Comparison of ENCODE assay signal across 1 cellular context in the genomic region with DNA sequence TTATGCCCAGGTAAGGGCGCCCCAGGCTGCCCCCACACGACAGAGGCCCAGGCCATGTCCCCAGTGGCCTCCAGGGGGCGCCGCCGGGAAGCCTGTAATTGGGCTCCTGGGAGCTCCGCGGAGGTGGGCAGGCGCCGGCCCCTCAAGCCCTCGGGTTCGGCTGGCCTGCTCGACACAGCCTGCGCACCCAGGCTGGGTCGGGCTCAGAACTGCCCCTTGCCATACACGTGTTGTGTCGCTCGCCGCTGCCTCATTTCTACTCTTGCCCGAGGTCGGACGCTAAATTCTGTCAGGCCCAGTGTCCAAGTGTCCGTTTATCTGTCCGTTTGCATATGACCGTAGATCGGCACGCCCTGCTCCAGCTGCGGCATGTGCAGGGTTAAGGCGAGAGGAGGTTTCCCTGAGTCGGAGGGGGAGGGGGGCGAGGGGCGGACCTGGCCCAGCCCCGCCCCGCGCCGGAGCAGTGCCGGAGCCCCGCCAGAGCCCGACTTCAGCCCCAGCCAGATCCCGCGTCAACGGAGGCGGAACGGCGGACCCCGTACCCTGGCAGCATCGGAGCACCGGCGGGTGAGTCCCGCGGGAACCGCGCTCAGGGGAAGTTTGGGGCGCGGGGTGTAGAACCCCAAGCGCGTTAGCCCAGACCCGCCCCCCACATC.
A peak's percentile ranks its signal among the peaks of the same experiment; 100 is the strongest.
TF ChIP-seq lines count a peak whose summit lies in the region.

A gene (plus strand): TSS at position 480 of the 656 bp plus-strand sequence. CDS start 1,172 bp downstream, outside the sequence.

TF ChIP-seq in WTC11, 78 proteins besides CTCF, POLR2A, EP300 and RAD21 (continued from another document and continues in another):
- TF ChIP-seq, protein P1, sequence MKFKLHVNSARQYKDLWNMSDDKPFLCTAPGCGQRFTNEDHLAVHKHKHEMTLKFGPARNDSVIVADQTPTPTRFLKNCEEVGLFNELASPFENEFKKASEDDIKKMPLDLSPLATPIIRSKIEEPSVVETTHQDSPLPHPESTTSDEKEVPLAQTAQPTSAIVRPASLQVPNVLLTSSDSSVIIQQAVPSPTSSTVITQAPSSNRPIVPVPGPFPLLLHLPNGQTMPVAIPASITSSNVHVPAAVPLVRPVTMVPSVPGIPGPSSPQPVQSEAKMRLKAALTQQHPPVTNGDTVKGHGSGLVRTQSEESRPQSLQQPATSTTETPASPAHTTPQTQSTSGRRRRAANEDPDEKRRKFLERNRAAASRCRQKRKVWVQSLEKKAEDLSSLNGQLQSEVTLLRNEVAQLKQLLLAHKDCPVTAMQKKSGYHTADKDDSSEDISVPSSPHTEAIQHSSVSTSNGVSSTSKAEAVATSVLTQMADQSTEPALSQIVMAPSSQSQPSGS (CRISPR knock-in tag; IDR thresholded peaks at IDR 0.05; ENCODE audit: borderline replicate concordance, low read depth) = no peak
- TF ChIP-seq NFE2L1 (CRISPR knock-in tag; IDR thresholded peaks at IDR 0.05) (no peak), RORB (CRISPR knock-in tag; IDR thresholded peaks at IDR 0.05) (no peak), FOXK1 (CRISPR knock-in tag; IDR thresholded peaks at IDR 0.05) (0 out of 2 replicates have a peak, but pooled peaks have one; percentile 52), ETV6 (CRISPR knock-in tag; IDR thresholded peaks at IDR 0.05) (peak; percentile 87; the same call in 1 of the 2 replicates), HMGA2 (CRISPR knock-in tag; IDR thresholded peaks at IDR 0.05) (no peak), ZNF232 (CRISPR knock-in tag; IDR thresholded peaks at IDR 0.05) (0 out of 2 replicates have a peak, but pooled peaks have one; percentile 29), ZNF416 (CRISPR knock-in tag; IDR thresholded peaks at IDR 0.05) (no peak), SMAD4 (CRISPR knock-in tag; IDR thresholded peaks at IDR 0.05) (peak; percentile 34; the same call in 1 of the 2 replicates), TEAD4 (CRISPR knock-in tag; IDR thresholded peaks at IDR 0.05) (no peak), CREM (CRISPR knock-in tag; IDR thresholded peaks at IDR 0.05) (0 out of 2 replicates have a peak, but pooled peaks have one; percentile 10), SP1 (CRISPR knock-in tag; conservative IDR thresholded peaks at IDR 0.05) (peak; percentile 90), GABPB1 (CRISPR knock-in tag; IDR thresholded peaks at IDR 0.05) (peak; percentile 38), FOXP1 (CRISPR knock-in tag; IDR thresholded peaks at IDR 0.05; ENCODE audit: borderline replicate concordance) (0 out of 2 replicates have a peak, but pooled peaks have one; percentile 27), ELF4 (CRISPR knock-in tag; IDR thresholded peaks at IDR 0.05; ENCODE audit: low read depth) (no peak), ZNF317 (CRISPR knock-in tag; IDR thresholded peaks at IDR 0.05; ENCODE audit: borderline replicate concordance, low read depth) (0 out of 2 replicates have a peak, but pooled peaks have one; percentile 44)
- TF ChIP-seq, protein P2, sequence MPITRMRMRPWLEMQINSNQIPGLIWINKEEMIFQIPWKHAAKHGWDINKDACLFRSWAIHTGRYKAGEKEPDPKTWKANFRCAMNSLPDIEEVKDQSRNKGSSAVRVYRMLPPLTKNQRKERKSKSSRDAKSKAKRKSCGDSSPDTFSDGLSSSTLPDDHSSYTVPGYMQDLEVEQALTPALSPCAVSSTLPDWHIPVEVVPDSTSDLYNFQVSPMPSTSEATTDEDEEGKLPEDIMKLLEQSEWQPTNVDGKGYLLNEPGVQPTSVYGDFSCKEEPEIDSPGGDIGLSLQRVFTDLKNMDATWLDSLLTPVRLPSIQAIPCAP (CRISPR knock-in tag; IDR thresholded peaks at IDR 0.05) = 0 out of 2 replicates have a peak, but pooled peaks have one; percentile 56
- TF ChIP-seq, protein P3, sequence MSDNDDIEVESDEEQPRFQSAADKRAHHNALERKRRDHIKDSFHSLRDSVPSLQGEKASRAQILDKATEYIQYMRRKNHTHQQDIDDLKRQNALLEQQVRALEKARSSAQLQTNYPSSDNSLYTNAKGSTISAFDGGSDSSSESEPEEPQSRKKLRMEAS (CRISPR knock-in tag; IDR thresholded peaks at IDR 0.05) = peak; percentile 83
- TF ChIP-seq, protein P4, sequence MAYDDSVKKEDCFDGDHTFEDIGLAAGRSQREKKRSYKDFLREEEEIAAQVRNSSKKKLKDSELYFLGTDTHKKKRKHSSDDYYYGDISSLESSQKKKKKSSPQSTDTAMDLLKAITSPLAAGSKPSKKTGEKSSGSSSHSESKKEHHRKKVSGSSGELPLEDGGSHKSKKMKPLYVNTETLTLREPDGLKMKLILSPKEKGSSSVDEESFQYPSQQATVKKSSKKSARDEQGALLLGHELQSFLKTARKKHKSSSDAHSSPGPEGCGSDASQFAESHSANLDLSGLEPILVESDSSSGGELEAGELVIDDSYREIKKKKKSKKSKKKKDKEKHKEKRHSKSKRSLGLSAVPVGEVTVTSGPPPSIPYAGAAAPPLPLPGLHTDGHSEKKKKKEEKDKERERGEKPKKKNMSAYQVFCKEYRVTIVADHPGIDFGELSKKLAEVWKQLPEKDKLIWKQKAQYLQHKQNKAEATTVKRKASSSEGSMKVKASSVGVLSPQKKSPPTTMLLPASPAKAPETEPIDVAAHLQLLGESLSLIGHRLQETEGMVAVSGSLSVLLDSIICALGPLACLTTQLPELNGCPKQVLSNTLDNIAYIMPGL (CRISPR knock-in tag; IDR thresholded peaks at IDR 0.05) = peak; percentile 84
- TF ChIP-seq, protein P5, sequence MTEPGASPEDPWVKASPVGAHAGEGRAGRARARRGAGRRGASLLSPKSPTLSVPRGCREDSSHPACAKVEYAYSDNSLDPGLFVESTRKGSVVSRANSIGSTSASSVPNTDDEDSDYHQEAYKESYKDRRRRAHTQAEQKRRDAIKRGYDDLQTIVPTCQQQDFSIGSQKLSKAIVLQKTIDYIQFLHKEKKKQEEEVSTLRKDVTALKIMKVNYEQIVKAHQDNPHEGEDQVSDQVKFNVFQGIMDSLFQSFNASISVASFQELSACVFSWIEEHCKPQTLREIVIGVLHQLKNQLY (CRISPR knock-in tag; IDR thresholded peaks at IDR 0.05) = no peak
- TF ChIP-seq, protein P6, sequence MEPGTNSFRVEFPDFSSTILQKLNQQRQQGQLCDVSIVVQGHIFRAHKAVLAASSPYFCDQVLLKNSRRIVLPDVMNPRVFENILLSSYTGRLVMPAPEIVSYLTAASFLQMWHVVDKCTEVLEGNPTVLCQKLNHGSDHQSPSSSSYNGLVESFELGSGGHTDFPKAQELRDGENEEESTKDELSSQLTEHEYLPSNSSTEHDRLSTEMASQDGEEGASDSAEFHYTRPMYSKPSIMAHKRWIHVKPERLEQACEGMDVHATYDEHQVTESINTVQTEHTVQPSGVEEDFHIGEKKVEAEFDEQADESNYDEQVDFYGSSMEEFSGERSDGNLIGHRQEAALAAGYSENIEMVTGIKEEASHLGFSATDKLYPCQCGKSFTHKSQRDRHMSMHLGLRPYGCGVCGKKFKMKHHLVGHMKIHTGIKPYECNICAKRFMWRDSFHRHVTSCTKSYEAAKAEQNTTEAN (CRISPR knock-in tag; IDR thresholded peaks at IDR 0.05) = peak; percentile 77
- TF ChIP-seq, protein P7, sequence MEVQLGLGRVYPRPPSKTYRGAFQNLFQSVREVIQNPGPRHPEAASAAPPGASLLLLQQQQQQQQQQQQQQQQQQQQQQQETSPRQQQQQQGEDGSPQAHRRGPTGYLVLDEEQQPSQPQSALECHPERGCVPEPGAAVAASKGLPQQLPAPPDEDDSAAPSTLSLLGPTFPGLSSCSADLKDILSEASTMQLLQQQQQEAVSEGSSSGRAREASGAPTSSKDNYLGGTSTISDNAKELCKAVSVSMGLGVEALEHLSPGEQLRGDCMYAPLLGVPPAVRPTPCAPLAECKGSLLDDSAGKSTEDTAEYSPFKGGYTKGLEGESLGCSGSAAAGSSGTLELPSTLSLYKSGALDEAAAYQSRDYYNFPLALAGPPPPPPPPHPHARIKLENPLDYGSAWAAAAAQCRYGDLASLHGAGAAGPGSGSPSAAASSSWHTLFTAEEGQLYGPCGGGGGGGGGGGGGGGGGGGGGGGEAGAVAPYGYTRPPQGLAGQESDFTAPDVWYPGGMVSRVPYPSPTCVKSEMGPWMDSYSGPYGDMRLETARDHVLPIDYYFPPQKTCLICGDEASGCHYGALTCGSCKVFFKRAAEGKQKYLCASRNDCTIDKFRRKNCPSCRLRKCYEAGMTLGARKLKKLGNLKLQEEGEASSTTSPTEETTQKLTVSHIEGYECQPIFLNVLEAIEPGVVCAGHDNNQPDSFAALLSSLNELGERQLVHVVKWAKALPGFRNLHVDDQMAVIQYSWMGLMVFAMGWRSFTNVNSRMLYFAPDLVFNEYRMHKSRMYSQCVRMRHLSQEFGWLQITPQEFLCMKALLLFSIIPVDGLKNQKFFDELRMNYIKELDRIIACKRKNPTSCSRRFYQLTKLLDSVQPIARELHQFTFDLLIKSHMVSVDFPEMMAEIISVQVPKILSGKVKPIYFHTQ (CRISPR knock-in tag; IDR thresholded peaks at IDR 0.05) = no peak
- TF ChIP-seq, protein P8, sequence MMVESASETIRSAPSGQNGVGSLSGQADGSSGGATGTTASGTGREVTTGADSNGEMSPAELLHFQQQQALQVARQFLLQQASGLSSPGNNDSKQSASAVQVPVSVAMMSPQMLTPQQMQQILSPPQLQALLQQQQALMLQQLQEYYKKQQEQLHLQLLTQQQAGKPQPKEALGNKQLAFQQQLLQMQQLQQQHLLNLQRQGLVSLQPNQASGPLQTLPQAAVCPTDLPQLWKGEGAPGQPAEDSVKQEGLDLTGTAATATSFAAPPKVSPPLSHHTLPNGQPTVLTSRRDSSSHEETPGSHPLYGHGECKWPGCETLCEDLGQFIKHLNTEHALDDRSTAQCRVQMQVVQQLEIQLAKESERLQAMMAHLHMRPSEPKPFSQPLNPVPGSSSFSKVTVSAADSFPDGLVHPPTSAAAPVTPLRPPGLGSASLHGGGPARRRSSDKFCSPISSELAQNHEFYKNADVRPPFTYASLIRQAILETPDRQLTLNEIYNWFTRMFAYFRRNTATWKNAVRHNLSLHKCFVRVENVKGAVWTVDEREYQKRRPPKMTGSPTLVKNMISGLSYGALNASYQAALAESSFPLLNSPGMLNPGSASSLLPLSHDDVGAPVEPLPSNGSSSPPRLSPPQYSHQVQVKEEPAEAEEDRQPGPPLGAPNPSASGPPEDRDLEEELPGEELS (CRISPR knock-in tag; IDR thresholded peaks at IDR 0.05) = 0 out of 2 replicates have a peak, but pooled peaks have one; percentile 12
- TF ChIP-seq, protein P9, sequence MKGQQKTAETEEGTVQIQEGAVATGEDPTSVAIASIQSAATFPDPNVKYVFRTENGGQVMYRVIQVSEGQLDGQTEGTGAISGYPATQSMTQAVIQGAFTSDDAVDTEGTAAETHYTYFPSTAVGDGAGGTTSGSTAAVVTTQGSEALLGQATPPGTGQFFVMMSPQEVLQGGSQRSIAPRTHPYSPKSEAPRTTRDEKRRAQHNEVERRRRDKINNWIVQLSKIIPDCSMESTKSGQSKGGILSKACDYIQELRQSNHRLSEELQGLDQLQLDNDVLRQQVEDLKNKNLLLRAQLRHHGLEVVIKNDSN (CRISPR knock-in tag; IDR thresholded peaks at IDR 0.05) = no peak
- TF ChIP-seq, protein P10, sequence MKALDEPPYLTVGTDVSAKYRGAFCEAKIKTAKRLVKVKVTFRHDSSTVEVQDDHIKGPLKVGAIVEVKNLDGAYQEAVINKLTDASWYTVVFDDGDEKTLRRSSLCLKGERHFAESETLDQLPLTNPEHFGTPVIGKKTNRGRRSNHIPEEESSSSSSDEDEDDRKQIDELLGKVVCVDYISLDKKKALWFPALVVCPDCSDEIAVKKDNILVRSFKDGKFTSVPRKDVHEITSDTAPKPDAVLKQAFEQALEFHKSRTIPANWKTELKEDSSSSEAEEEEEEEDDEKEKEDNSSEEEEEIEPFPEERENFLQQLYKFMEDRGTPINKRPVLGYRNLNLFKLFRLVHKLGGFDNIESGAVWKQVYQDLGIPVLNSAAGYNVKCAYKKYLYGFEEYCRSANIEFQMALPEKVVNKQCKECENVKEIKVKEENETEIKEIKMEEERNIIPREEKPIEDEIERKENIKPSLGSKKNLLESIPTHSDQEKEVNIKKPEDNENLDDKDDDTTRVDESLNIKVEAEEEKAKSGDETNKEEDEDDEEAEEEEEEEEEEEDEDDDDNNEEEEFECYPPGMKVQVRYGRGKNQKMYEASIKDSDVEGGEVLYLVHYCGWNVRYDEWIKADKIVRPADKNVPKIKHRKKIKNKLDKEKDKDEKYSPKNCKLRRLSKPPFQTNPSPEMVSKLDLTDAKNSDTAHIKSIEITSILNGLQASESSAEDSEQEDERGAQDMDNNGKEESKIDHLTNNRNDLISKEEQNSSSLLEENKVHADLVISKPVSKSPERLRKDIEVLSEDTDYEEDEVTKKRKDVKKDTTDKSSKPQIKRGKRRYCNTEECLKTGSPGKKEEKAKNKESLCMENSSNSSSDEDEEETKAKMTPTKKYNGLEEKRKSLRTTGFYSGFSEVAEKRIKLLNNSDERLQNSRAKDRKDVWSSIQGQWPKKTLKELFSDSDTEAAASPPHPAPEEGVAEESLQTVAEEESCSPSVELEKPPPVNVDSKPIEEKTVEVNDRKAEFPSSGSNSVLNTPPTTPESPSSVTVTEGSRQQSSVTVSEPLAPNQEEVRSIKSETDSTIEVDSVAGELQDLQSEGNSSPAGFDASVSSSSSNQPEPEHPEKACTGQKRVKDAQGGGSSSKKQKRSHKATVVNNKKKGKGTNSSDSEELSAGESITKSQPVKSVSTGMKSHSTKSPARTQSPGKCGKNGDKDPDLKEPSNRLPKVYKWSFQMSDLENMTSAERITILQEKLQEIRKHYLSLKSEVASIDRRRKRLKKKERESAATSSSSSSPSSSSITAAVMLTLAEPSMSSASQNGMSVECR (CRISPR knock-in tag; IDR thresholded peaks at IDR 0.05; ENCODE audit: borderline replicate concordance) = peak; percentile 88; the same call in 1 of the 2 replicates
- TF ChIP-seq, protein P11, sequence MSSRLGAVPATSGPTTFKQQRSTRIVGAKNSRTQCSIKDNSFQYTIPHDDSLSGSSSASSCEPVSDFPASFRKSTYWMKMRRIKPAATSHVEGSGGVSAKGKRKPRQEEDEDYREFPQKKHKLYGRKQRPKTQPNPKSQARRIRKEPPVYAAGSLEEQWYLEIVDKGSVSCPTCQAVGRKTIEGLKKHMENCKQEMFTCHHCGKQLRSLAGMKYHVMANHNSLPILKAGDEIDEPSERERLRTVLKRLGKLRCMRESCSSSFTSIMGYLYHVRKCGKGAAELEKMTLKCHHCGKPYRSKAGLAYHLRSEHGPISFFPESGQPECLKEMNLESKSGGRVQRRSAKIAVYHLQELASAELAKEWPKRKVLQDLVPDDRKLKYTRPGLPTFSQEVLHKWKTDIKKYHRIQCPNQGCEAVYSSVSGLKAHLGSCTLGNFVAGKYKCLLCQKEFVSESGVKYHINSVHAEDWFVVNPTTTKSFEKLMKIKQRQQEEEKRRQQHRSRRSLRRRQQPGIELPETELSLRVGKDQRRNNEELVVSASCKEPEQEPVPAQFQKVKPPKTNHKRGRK (CRISPR knock-in tag; IDR thresholded peaks at IDR 0.05; ENCODE audit: borderline replicate concordance) = no peak
- TF ChIP-seq, protein P12, sequence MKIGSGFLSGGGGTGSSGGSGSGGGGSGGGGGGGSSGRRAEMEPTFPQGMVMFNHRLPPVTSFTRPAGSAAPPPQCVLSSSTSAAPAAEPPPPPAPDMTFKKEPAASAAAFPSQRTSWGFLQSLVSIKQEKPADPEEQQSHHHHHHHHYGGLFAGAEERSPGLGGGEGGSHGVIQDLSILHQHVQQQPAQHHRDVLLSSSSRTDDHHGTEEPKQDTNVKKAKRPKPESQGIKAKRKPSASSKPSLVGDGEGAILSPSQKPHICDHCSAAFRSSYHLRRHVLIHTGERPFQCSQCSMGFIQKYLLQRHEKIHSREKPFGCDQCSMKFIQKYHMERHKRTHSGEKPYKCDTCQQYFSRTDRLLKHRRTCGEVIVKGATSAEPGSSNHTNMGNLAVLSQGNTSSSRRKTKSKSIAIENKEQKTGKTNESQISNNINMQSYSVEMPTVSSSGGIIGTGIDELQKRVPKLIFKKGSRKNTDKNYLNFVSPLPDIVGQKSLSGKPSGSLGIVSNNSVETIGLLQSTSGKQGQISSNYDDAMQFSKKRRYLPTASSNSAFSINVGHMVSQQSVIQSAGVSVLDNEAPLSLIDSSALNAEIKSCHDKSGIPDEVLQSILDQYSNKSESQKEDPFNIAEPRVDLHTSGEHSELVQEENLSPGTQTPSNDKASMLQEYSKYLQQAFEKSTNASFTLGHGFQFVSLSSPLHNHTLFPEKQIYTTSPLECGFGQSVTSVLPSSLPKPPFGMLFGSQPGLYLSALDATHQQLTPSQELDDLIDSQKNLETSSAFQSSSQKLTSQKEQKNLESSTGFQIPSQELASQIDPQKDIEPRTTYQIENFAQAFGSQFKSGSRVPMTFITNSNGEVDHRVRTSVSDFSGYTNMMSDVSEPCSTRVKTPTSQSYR (CRISPR knock-in tag; IDR thresholded peaks at IDR 0.05) = peak; percentile 82; the same call in 1 of the 2 replicates
